19 cellular contexts compared by ENCODE assay signal in the genomic region with DNA sequence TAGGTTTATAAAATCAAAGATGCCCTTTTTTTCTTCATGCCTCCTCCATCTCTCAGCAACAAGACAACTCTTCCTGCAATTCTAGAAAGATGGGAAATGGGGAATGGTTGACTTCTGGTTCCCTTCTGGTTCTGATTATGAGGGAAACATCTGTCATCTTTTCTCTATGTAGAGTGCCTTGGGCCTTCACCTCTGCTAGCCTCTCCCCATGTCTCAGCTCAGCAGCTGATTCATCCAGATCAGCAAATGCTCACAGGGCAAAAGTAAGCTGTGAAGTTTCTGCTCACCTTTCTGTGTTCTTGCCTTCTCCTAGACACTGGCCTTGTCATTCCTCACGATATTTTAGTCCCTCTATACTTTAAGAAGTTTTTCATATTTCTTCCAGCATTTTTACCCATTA. TPM values are rescaled to one million over a fixed set of nuclear protein-coding genes. Genes with fewer than 3 reads are reported as not detected.
"Had no signal": no experiment of that assay in that cellular context is flagged by ENCODE, and none has a peak within 500 bp of the region (broad histone marks: within the 10 kb centered on the region; RNA-seq: fewer than 3 reads in every experiment).

No MANE protein-coding gene starts in this region.

- H3K4me3 ChIP-seq: MG63, SJCRH30 had no signal

- DNase-seq: KBM-7, MG63, NCI-H1092, NCI-H1105 treated with DMSO at 0.1 percent for 48 hours, NCI-H1417 treated with DMSO at 0.1 percent for 48 hours, NCI-H146, NCI-H1694 treated with DMSO at 0.1 percent for 48 hours, NCI-H1930, NCI-H2081, NCI-H2107, NCI-H226, NCI-H526 treated with DMSO at 0.1 percent for 48 hours, NCI-H774, SHP77 treated with DMSO at 0.1 percent for 48 hours, SJCRH30 had no signal

RNA-seq across cellular contexts. Expression of a gene that starts 17.8 kb away (rescaled TPM):
- total RNA-seq: HT-29, LHCN-M2, NCI-H460, Right ventricle myocardium inferior, SJCRH30 had no signal

RNA-seq across cellular contexts. Expression of a gene that starts 59.1 kb away (rescaled TPM):
- total RNA-seq: HT-29, NCI-H460 had no signal
